ENCODE assay signal across 21 cellular contexts in genomic region chr10:70932415-70933196, GRCh38. TPM values are rescaled to one million over a fixed set of nuclear protein-coding genes. Genes with fewer than 3 reads are reported as not detected.
DNase-seq lines count a peak whose midpoint lies in the region; ATAC-seq and TF ChIP-seq lines count a peak whose summit lies in the region.
"Had no signal": no experiment of that assay in that cellular context is flagged by ENCODE, and none has a peak within 500 bp of the region (broad histone marks: within the 10 kb centered on the region; RNA-seq: fewer than 3 reads in every experiment).

No MANE protein-coding gene starts in this region.

- H3K27ac ChIP-seq in uterus (no peak overlapping the region), gastroesophageal sphincter (no peak overlapping the region), upper lobe of right lung (no peak overlapping the region)
- H3K27ac ChIP-seq: heart right ventricle, left lung had no signal

- 28 to 51% methylated on average over 6 to 7 of the region's 9 CpGs for WGBS in gastroesophageal sphincter (ENCODE audit: low coverage in 1 of 2), 2 donors

- intact Hi-C loops in uterus (cut with DNase I; ENCODE audit: low total_unique reads) (no loop called here), upper lobe of right lung (cut with DNase I) (no loop called here)

- H3K9me3 ChIP-seq in uterus: no peaks in the 10 kb centered on the region
- no peaks in the 10 kb centered on the region for H3K9me3 ChIP-seq in gastroesophageal sphincter
- H3K9me3 ChIP-seq in upper lobe of right lung: no peaks in the 10 kb centered on the region
- H3K9me3 ChIP-seq: Caco-2, heart right ventricle, left lung had no signal

- no peak for TF ChIP-seq CTCF in uterus (IDR thresholded peaks at IDR 0.05)
- no peak for TF ChIP-seq CTCF in gastroesophageal sphincter (IDR thresholded peaks at IDR 0.05)
- TF ChIP-seq CTCF in upper lobe of right lung (IDR thresholded peaks at IDR 0.05): no peak

- H3K27me3 ChIP-seq in uterus (no peaks in the 10 kb centered on the region), gastroesophageal sphincter (peaks cover 8% of the 10 kb centered on the region), upper lobe of right lung (no peaks in the 10 kb centered on the region)
- H3K27me3 ChIP-seq: dorsolateral prefrontal cortex had no signal

- H3K4me3 ChIP-seq in uterus (no peak overlapping the region), gastroesophageal sphincter (no peak overlapping the region), upper lobe of right lung (no peak overlapping the region)
- H3K4me3 ChIP-seq: dorsolateral prefrontal cortex, heart right ventricle, left lung had no signal

- no peaks in the 10 kb centered on the region for H3K36me3 ChIP-seq in uterus
- H3K36me3 ChIP-seq in gastroesophageal sphincter: no peaks in the 10 kb centered on the region
- H3K36me3 ChIP-seq in upper lobe of right lung: no peaks in the 10 kb centered on the region
- H3K36me3 ChIP-seq: heart right ventricle, left lung had no signal

- no peak for TF ChIP-seq EP300 in gastroesophageal sphincter (IDR thresholded peaks at IDR 0.05)

- ATAC-seq in SK-N-SH treated with all-trans-retinoic acid at 6 μM for 48 hours (0 out of 3 replicates have a peak, but pooled peaks have one; percentile 11), gastroesophageal sphincter (no peak), upper lobe of right lung (no peak)
- ATAC-seq: left lung had no signal

- TF ChIP-seq POLR2A in uterus (IDR thresholded peaks at IDR 0.05): no peak
- no peak for TF ChIP-seq POLR2A in gastroesophageal sphincter (IDR thresholded peaks at IDR 0.05)

- DNase-seq in NCI-H2227 (lab: John Stamatoyannopoulos, UW; ENCODE audit: unreplicated experiment) (peak; percentile 13), NCI-H2227 treated with DMSO at 0.1 percent for 48 hours (lab: John Stamatoyannopoulos, UW) (no peak), left kidney (ENCODE audit: low read depth, low spot score) (peak; percentile 83), uterus (peak; percentile 68 to 69), GF-D8 (lab: John Stamatoyannopoulos, UW) (no peak), upper lobe of right lung (no peak)
- DNase-seq: 8988T; activated CD4-positive, alpha-beta T cell treated with anti-CD3 and anti-CD28 coated beads for 4 hours; activated naive CD4-positive, alpha-beta T cell treated with anti-CD3 and anti-CD28 coated beads, Interleukin-2, amount 50 U/mL, for 16 hours; activated T-cell treated with anti-CD3 and anti-CD28 coated beads, Interleukin-2, amount 50 U/mL, for 48 hours; aorta; Caco-2; heart right ventricle; KG1; NCI-H1694 treated with DMSO at 0.1 percent for 48 hours; NCI-H748 treated with DMSO at 0.1 percent for 48 hours; nephron progenitor cell had no signal

- H3K4me1 ChIP-seq in uterus (no peaks in the 10 kb centered on the region), gastroesophageal sphincter (no peaks in the 10 kb centered on the region), upper lobe of right lung (no peaks in the 10 kb centered on the region)
- H3K4me1 ChIP-seq: Caco-2, left lung had no signal

TF ChIP-seq in SK-N-SH treated with all-trans-retinoic acid at 6 μM for 48 hours, 23 proteins besides CTCF, POLR2A, EP300 and RAD21:
- TF ChIP-seq ZFP3 (CRISPR knock-in tag; IDR thresholded peaks at IDR 0.05): no peak
- no peak for TF ChIP-seq GLIS3 (CRISPR knock-in tag; IDR thresholded peaks at IDR 0.05)
- TF ChIP-seq ISL1 (CRISPR knock-in tag; IDR thresholded peaks at IDR 0.05): peak; percentile 67
- TF ChIP-seq PPARA (CRISPR knock-in tag; IDR thresholded peaks at IDR 0.05; ENCODE audit: borderline replicate concordance): no peak
TF ChIP-seq in SK-N-SH treated with all-trans-retinoic acid at 6 μM for 48 hours: peak in this region for 1.

RNA-seq across cellular contexts. Expression of gene PCBD1, which starts 44.2 kb away (rescaled TPM):
- total RNA-seq in uterus (10 to 100 TPM; 18.4 to 52.8 (median 27.9) TPM), gastroesophageal sphincter (100 to 1,000 TPM in 1 of 4 donors, 10 to 100 TPM in 3; 63.4 to 102 (median 74.0) TPM), upper lobe of right lung (117 TPM)

Comparison
In these comparisons a context has a peak if more than half of its experiments do, and no peak if none do; other contexts are left out.
1. DNase-seq: peak in NCI-H2227 (single experiment), left kidney (single experiment) and uterus (2 of 2); none in NCI-H2227 treated with DMSO at 0.1 percent for 48 hours (single experiment), GF-D8 (single experiment) and upper lobe of right lung (single experiment).